12 cellular contexts compared by ENCODE assay signal in the genomic region with DNA sequence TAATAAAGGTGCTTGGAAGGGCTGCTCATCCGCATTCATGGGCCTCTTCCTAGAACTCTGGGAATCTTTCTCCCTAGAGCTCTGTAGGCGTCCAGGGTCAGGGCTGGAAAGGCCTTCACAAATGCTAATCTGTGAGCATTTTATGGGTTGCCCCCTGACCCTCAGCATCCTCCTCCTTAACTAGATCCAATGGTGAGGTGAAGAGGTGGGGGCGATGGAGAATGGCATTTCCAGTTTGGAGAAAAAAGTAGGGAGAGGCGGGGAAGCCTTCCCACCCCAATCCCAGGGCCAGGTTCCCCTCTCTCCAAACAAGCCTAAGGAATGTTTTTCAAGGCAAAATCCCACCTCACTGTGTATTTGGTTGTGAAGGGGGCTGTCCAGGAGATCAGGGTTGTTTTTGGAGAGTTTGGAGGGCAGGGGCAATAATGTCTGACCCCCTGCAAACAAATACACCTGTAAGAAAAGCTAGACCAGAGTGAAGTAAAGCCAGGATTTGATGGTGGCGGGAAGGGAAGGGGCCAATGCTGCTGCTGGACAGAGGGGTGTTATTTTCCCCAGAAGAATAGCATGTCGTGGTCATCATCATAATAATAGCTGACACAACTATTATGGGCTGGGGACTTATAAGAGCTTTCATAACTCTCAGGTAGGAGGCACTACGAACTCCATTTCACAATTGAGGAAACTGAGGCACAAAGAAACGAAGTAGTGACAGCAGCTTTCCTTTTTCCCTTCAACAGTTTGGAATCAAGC. TPM values are rescaled to one million over a fixed set of nuclear protein-coding genes. Genes with fewer than 3 reads are reported as not detected.
DNase-seq lines count a peak whose midpoint lies in the region; ATAC-seq and TF ChIP-seq lines count a peak whose summit lies in the region.
"Had no signal": no experiment of that assay in that cellular context is flagged by ENCODE, and none has a peak within 500 bp of the region (broad histone marks: within the 10 kb centered on the region; RNA-seq: fewer than 3 reads in every experiment).

No MANE protein-coding gene starts in this region.

- no peaks in the 10 kb centered on the region for H4K20me1 ChIP-seq in neural cell (ENCODE audit: insufficient read depth)

- DNase-seq in CD4-positive, CD25-positive, alpha-beta regulatory T cell: no peak
- no peak for DNase-seq in Jurkat, Clone E6-1 (ENCODE audit: low read depth, low spot score)
- DNase-seq in esophagus squamous epithelium (lab: John Stamatoyannopoulos, UW): no peak
- DNase-seq in NCI-H69 (lab: John Stamatoyannopoulos, UW): no peak
- no peak for DNase-seq in D341Med (ENCODE audit: low spot score)
- DNase-seq in tibial artery: no peak

- intact Hi-C loops in esophagus squamous epithelium (cut with DNase I) (no loop called here), tibial artery (cut with DNase I; ENCODE audit: low total_unique reads) (no loop called here)

- no peaks in the 10 kb centered on the region for H3K9me2 ChIP-seq in neural cell (ENCODE audit: insufficient read depth, low read length)

- H3K4me3 ChIP-seq in CD4-positive, CD25-positive, alpha-beta regulatory T cell (ENCODE audit: low read depth, low read length): no peak overlapping the region
- H3K4me3 ChIP-seq in Jurkat, Clone E6-1 (ENCODE audit: low read length): peak overlapping the region; percentile 66
- H3K4me3 ChIP-seq in esophagus squamous epithelium (peak overlapping the region in 3 of 4 donors; percentile 46 to 68 (median 49)), neural cell (ENCODE audit: low read length) (peak overlapping the region; percentile 98), tibial artery (no peak overlapping the region)

- TF ChIP-seq RAD21 in neural cell (conservative IDR thresholded peaks at IDR 0.05): no peak

- TF ChIP-seq POLR2A in esophagus squamous epithelium (IDR thresholded peaks at IDR 0.05): no peak

- H3K4me1 ChIP-seq in CD4-positive, CD25-positive, alpha-beta regulatory T cell (ENCODE audit: control insufficient read depth, insufficient read depth, low read length, poor library complexity, severe bottlenecking): peaks cover 26% of the 10 kb centered on the region
- H3K4me1 ChIP-seq in esophagus squamous epithelium (peaks cover 32 to 48% (median 39%) of the 10 kb centered on the region in 3 donors), tibial artery (peaks cover 0 to 36% (median 31%) of the 10 kb centered on the region in 4 donors)

- peaks cover 3% of the 10 kb centered on the region for H3F3A ChIP-seq in neural cell (ENCODE audit: insufficient read depth, low read length, poor library complexity, severe bottlenecking)

- H3K4me1 Mint-ChIP-seq in CD4-positive, CD25-positive, alpha-beta regulatory T cell: peaks cover 0 to 30% (median 9%) of the 10 kb centered on the region in 4 donors

- peaks cover 54% of the 10 kb centered on the region for H3K27me3 Mint-ChIP-seq in CD4-positive, CD25-positive, alpha-beta regulatory T cell

- peaks cover 0 to 2% (median 0%) of the 10 kb centered on the region in 7 donors for H3K9me3 Mint-ChIP-seq in CD4-positive, CD25-positive, alpha-beta regulatory T cell
- H3K9me3 Mint-ChIP-seq: stimulated activated effector memory CD8-positive, alpha-beta T cell treated with anti-CD3 and anti-CD28 coated beads, Interleukin-12 subunit alpha, Interleukin-12 subunit beta, amount 100 ng/mL, for 72 hours had no signal

- H3K4me3 Mint-ChIP-seq in CD4-positive, CD25-positive, alpha-beta regulatory T cell: peak overlapping the region; percentile 15 to 78 (median 63)

- H3K4me2 ChIP-seq in neural cell (ENCODE audit: low read length): peak overlapping the region; percentile 93

- TF ChIP-seq CTCF in esophagus squamous epithelium (IDR thresholded peaks at IDR 0.05): no peak
- no peak for TF ChIP-seq CTCF in neural cell (IDR thresholded peaks at IDR 0.05; ENCODE audit: poor library complexity, severe bottlenecking)
- TF ChIP-seq CTCF in tibial artery (IDR thresholded peaks at IDR 0.05): no peak

- no peaks in the 10 kb centered on the region for H3K9me3 ChIP-seq in CD4-positive, CD25-positive, alpha-beta regulatory T cell (ENCODE audit: control insufficient read depth in 2 of 2, low read length in 2 of 2)
- no peaks in the 10 kb centered on the region for H3K9me3 ChIP-seq in esophagus squamous epithelium
- H3K9me3 ChIP-seq in neural cell (ENCODE audit: low read length): no peaks in the 10 kb centered on the region
- no peaks in the 10 kb centered on the region for H3K9me3 ChIP-seq in tibial artery

- 63 to 65% methylated on average over 7 to 8 of the region's 8 CpGs for WGBS in esophagus squamous epithelium, 2 donors

- H2AFZ ChIP-seq in neural cell (ENCODE audit: low read depth, low read length): no peak overlapping the region

- no peaks in the 10 kb centered on the region for H3K36me3 ChIP-seq in CD4-positive, CD25-positive, alpha-beta regulatory T cell (ENCODE audit: control insufficient read depth, insufficient read depth, low read length)
- H3K36me3 ChIP-seq in esophagus squamous epithelium (no peaks in the 10 kb centered on the region), neural cell (ENCODE audit: insufficient read depth, low read length) (no peaks in the 10 kb centered on the region), tibial artery (no peaks in the 10 kb centered on the region)

- no peaks in the 10 kb centered on the region for H3K36me3 Mint-ChIP-seq in CD4-positive, CD25-positive, alpha-beta regulatory T cell
- H3K36me3 Mint-ChIP-seq: stimulated activated effector memory CD8-positive, alpha-beta T cell treated with anti-CD3 and anti-CD28 coated beads, Interleukin-12 subunit alpha, Interleukin-12 subunit beta, amount 100 ng/mL, for 72 hours had no signal

- H3K79me2 ChIP-seq in neural cell (replicated peaks; ENCODE audit: insufficient read depth, low read length): peaks cover 33% of the 10 kb centered on the region

- H3K27me3 ChIP-seq in CD4-positive, CD25-positive, alpha-beta regulatory T cell (ENCODE audit: control insufficient read depth, insufficient read depth, low read length): peaks cover 13% of the 10 kb centered on the region
- H3K27me3 ChIP-seq in esophagus squamous epithelium (peaks cover 0 to 55% (median 12%) of the 10 kb centered on the region in 4 donors), neural cell (ENCODE audit: insufficient read depth, low read depth, low read length) (no peaks in the 10 kb centered on the region), tibial artery (peaks cover 0 to 64% of the 10 kb centered on the region in 2 donors)

- ATAC-seq in CD4-positive, CD25-positive, alpha-beta regulatory T cell (ENCODE audit: low read depth in 2 of 2): no peak
- ATAC-seq in HG03457 (IDR thresholded peaks at IDR 0.05; ENCODE audit: unreplicated experiment): no peak
- ATAC-seq: stimulated activated effector memory CD8-positive, alpha-beta T cell treated with anti-CD3 and anti-CD28 coated beads, Interleukin-12 subunit alpha, Interleukin-12 subunit beta, amount 100 ng/mL, for 72 hours had no signal

- peak overlapping the region; percentile 92 for H3K9ac ChIP-seq in neural cell (ENCODE audit: low read length)

- no peak for TF ChIP-seq EP300 in neural cell (conservative IDR thresholded peaks at IDR 0.05; ENCODE audit: poor library complexity, severe bottlenecking)

- H3K27ac ChIP-seq in CD4-positive, CD25-positive, alpha-beta regulatory T cell (ENCODE audit: insufficient read depth, low read length, poor library complexity, severe bottlenecking): no peak overlapping the region
- H3K27ac ChIP-seq in esophagus squamous epithelium: no peak overlapping the region
- H3K27ac ChIP-seq in neural cell (ENCODE audit: low read length): peak overlapping the region; percentile 82
- H3K27ac ChIP-seq in tibial artery: no peak overlapping the region
- H3K27ac ChIP-seq: C4-2B, epithelial cell of prostate had no signal

- no peak overlapping the region for H3K27ac Mint-ChIP-seq in CD4-positive, CD25-positive, alpha-beta regulatory T cell
- H3K27ac Mint-ChIP-seq: stimulated activated effector memory CD8-positive, alpha-beta T cell treated with anti-CD3 and anti-CD28 coated beads, Interleukin-12 subunit alpha, Interleukin-12 subunit beta, amount 100 ng/mL, for 72 hours had no signal

TF ChIP-seq in neural cell, 6 proteins besides CTCF, POLR2A, EP300 and RAD21:
- TF ChIP-seq MXI1 (conservative IDR thresholded peaks at IDR 0.05; ENCODE audit: poor library complexity, severe bottlenecking): no peak
- no peak for TF ChIP-seq POLR2AphosphoS5 (IDR thresholded peaks at IDR 0.05)
- no peak for TF ChIP-seq EZH2 (IDR thresholded peaks at IDR 0.05; ENCODE audit: borderline replicate concordance, insufficient read depth, low read length, poor library complexity, severe bottlenecking)
- TF ChIP-seq, protein P1, sequence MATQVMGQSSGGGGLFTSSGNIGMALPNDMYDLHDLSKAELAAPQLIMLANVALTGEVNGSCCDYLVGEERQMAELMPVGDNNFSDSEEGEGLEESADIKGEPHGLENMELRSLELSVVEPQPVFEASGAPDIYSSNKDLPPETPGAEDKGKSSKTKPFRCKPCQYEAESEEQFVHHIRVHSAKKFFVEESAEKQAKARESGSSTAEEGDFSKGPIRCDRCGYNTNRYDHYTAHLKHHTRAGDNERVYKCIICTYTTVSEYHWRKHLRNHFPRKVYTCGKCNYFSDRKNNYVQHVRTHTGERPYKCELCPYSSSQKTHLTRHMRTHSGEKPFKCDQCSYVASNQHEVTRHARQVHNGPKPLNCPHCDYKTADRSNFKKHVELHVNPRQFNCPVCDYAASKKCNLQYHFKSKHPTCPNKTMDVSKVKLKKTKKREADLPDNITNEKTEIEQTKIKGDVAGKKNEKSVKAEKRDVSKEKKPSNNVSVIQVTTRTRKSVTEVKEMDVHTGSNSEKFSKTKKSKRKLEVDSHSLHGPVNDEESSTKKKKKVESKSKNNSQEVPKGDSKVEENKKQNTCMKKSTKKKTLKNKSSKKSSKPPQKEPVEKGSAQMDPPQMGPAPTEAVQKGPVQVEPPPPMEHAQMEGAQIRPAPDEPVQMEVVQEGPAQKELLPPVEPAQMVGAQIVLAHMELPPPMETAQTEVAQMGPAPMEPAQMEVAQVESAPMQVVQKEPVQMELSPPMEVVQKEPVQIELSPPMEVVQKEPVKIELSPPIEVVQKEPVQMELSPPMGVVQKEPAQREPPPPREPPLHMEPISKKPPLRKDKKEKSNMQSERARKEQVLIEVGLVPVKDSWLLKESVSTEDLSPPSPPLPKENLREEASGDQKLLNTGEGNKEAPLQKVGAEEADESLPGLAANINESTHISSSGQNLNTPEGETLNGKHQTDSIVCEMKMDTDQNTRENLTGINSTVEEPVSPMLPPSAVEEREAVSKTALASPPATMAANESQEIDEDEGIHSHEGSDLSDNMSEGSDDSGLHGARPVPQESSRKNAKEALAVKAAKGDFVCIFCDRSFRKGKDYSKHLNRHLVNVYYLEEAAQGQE (IDR thresholded peaks at IDR 0.05; ENCODE audit: borderline replicate concordance): no peak
- no peak for TF ChIP-seq SMC3 (conservative IDR thresholded peaks at IDR 0.05; ENCODE audit: poor library complexity)
- no peak for TF ChIP-seq TAF1 (IDR thresholded peaks at IDR 0.05; ENCODE audit: low read depth)

RNA-seq across cellular contexts. Expression of a gene that starts 1.4 kb away (rescaled TPM):
- 2.2 TPM for total RNA-seq in CD4-positive, CD25-positive, alpha-beta regulatory T cell
- polyA plus RNA-seq in CD4-positive, CD25-positive, alpha-beta regulatory T cell: under 1 TPM in 2 of 4 donors, not detected in 2; 0.08 to 0.09 TPM
- 18.0 TPM for polyA plus RNA-seq in Jurkat, Clone E6-1 (2012; ENCODE audit: insufficient read depth, insufficient read length)
- under 1 TPM; 0.21 to 0.95 (median 0.33) TPM for total RNA-seq in esophagus squamous epithelium
- 25.1 and 27.2 TPM in 2 replicates for polyA plus RNA-seq in neural cell
- polyA minus RNA-seq in neural cell: 37.5 and 39.7 TPM in 2 replicates
- total RNA-seq: bronchial epithelial cell had no signal

Comparison
In these comparisons a context has a peak if more than half of its experiments do, and no peak if none do; other contexts are left out.
1. H3K4me3 ChIP-seq: peak in Jurkat, Clone E6-1 (single experiment), esophagus squamous epithelium (3 of 4) and neural cell (single experiment); none in CD4-positive, CD25-positive, alpha-beta regulatory T cell (single experiment) and tibial artery (0 of 2).